ENCODE assay signal across 14 cellular contexts in genomic region chr7:82506702-82507101, GRCh38.
DNase-seq lines count a peak whose midpoint lies in the region; ATAC-seq and TF ChIP-seq lines count a peak whose summit lies in the region.
"Had no signal": no experiment of that assay in that cellular context is flagged by ENCODE, and none has a peak within 500 bp of the region (broad histone marks: within the 10 kb centered on the region; RNA-seq: fewer than 3 reads in every experiment).

No MANE protein-coding gene starts in this region.

- no peaks in the 10 kb centered on the region for H3K79me2 ChIP-seq in SK-N-SH (ENCODE audit: insufficient read depth)

- H3K27me3 ChIP-seq in SK-N-SH (ENCODE audit: insufficient read depth) (no peaks in the 10 kb centered on the region), tibial artery (peaks cover 0 to 4% of the 10 kb centered on the region in 2 donors)

- no peaks in the 10 kb centered on the region for H4K20me1 ChIP-seq in SK-N-SH (ENCODE audit: insufficient read depth)

- no peak overlapping the region for H2AFZ ChIP-seq in SK-N-SH (ENCODE audit: low read depth)

- no peaks in the 10 kb centered on the region for H3K9me2 ChIP-seq in SK-N-SH

- no peak for TF ChIP-seq CTCF in SK-N-SH (IDR thresholded peaks at IDR 0.05)
- no peak for TF ChIP-seq CTCF in WTC11 (IDR thresholded peaks at IDR 0.05)
- TF ChIP-seq CTCF in tibial artery (IDR thresholded peaks at IDR 0.05): no peak

- H3K27ac ChIP-seq in SK-N-SH (ENCODE audit: low read depth in 2 of 2, low read length in 1 of 2) (no peak overlapping the region), tibial artery (no peak overlapping the region)

- POLR2A ChIA-PET in SK-N-SH (lab: Yijun Ruan, JAX): no interaction called here
- POLR2A ChIA-PET in WTC11 (lab: Charles Lee): no interaction called here

- H3K4me3 ChIP-seq in SK-N-SH (ENCODE audit: low read depth in 2 of 2, low read length in 1 of 2) (no peak overlapping the region), tibial artery (no peak overlapping the region)

- H3K4me2 ChIP-seq in SK-N-SH: no peak overlapping the region

- no peak overlapping the region for H3K4me3 Mint-ChIP-seq in WTC11
- H3K4me3 Mint-ChIP-seq: nephron; stimulated activated memory B cell treated with anti-CD40 and anti-IgM and Interleukin-4, amounts not matched to agents 10 μg/mL and 1 μg/mL and 100 μg/mL, for 72 hours had no signal

- no peaks in the 10 kb centered on the region; the same call in none of the 2 replicates for H3K27me3 Mint-ChIP-seq in WTC11 (ENCODE audit: low read depth)
- H3K27me3 Mint-ChIP-seq: stimulated activated memory B cell treated with anti-CD40 and anti-IgM and Interleukin-4, amounts not matched to agents 10 μg/mL and 1 μg/mL and 100 μg/mL, for 72 hours had no signal

- TF ChIP-seq EP300 in SK-N-SH (IDR thresholded peaks at IDR 0.05; ENCODE audit: borderline replicate concordance in 1 of 2, low read depth in 1 of 2, low read length in 1 of 2): no peak

- no peaks in the 10 kb centered on the region for H3F3A ChIP-seq in SK-N-SH (replicated peaks; ENCODE audit: insufficient read depth)

- peaks cover 17% of the 10 kb centered on the region for H3K9me3 Mint-ChIP-seq in WTC11

- H3K36me3 Mint-ChIP-seq in WTC11: peaks cover 4% of the 10 kb centered on the region
- H3K36me3 Mint-ChIP-seq: stimulated activated memory B cell treated with anti-CD40 and anti-IgM and Interleukin-4, amounts not matched to agents 10 μg/mL and 1 μg/mL and 100 μg/mL, for 72 hours had no signal

- TF ChIP-seq RAD21 in SK-N-SH (IDR thresholded peaks at IDR 0.05; ENCODE audit: low read length): no peak

- intact Hi-C loops in tibial artery (cut with DNase I; ENCODE audit: low total_unique reads): no loop called here

- peak overlapping the region; percentile 87; the same call in 1 of the 2 replicates for H3K27ac Mint-ChIP-seq in WTC11
- H3K27ac Mint-ChIP-seq: nephron; stimulated activated memory B cell treated with anti-CD40 and anti-IgM and Interleukin-4, amounts not matched to agents 10 μg/mL and 1 μg/mL and 100 μg/mL, for 72 hours had no signal

- CTCF ChIA-PET in SK-N-SH (lab: Yijun Ruan, JAX): interaction anchor here (0.7 to 2.4 kb wide), 8 partner anchors 9 to 490 kb away, joined by 3 to 13 read pairs (median 4); no protein-coding TSS in a partner anchor
- CTCF ChIA-PET in WTC11 (lab: Charles Lee): interaction anchor here (0.8 to 3.3 kb wide), 8 partner anchors 23 to 344 kb away, joined by 3 to 11 read pairs (median 4); no protein-coding TSS in a partner anchor

- DNase-seq in SK-N-SH (no peak), WTC11 (ENCODE audit: low spot score) (no peak), iPS-NIHi7 (ENCODE audit: extremely low spot score) (peak; percentile 14), tibial artery (peak; percentile 49 to 76), AML-193 (lab: John Stamatoyannopoulos, UW) (no peak), kidney glomerular epithelial cell (lab: John Stamatoyannopoulos, UW) (no peak)
- DNase-seq in central memory CD4-positive, alpha-beta T cell: no peak
- DNase-seq: ACHN; activated CD8-positive, alpha-beta memory T cell treated with anti-CD3 and anti-CD28 coated beads, Interleukin-2, amount 50 U/mL, for 48 hours; GF-D8; NCI-H1694 treated with DMSO at 0.1 percent for 48 hours had no signal

- H3K9me3 ChIP-seq in SK-N-SH (no peaks in the 10 kb centered on the region), tibial artery (no peaks in the 10 kb centered on the region)

- H3K4me1 Mint-ChIP-seq in WTC11: peaks cover 25% of the 10 kb centered on the region
- H3K4me1 Mint-ChIP-seq: nephron; stimulated activated memory B cell treated with anti-CD40 and anti-IgM and Interleukin-4, amounts not matched to agents 10 μg/mL and 1 μg/mL and 100 μg/mL, for 72 hours had no signal

- no peak overlapping the region for H3K9ac ChIP-seq in SK-N-SH

- ATAC-seq in SK-N-SH treated with all-trans-retinoic acid at 6 μM for 48 hours (peak; percentile 58), WTC11 (no peak; the same call in 1 of the 2 replicates)
- ATAC-seq: stimulated activated memory B cell treated with anti-CD40 and anti-IgM and Interleukin-4, amounts not matched to agents 10 μg/mL and 1 μg/mL and 100 μg/mL, for 72 hours had no signal

- whole genome bisulfite sequencing in SK-N-SH (ENCODE audit: low lambda C conversion rate): 71% methylated on average over 9 of the region's 15 CpGs

- no peaks in the 10 kb centered on the region for H3K36me3 ChIP-seq in SK-N-SH (replicated peaks in 1 of 2; ENCODE audit: control insufficient read depth in 1 of 2, insufficient read depth in 2 of 2, low read length in 1 of 2)
- H3K36me3 ChIP-seq in tibial artery: no peaks in the 10 kb centered on the region

- no peaks in the 10 kb centered on the region for H3K4me1 ChIP-seq in SK-N-SH (ENCODE audit: control insufficient read depth in 1 of 2, insufficient read depth in 2 of 2, low read depth in 1 of 2, low read length in 1 of 2)
- H3K4me1 ChIP-seq in tibial artery: peaks cover 0 to 4% (median 0%) of the 10 kb centered on the region in 4 donors

TF ChIP-seq in SK-N-SH treated with all-trans-retinoic acid at 6 μM for 48 hours, 23 proteins besides CTCF, POLR2A, EP300 and RAD21 (continues in another document):
- TF ChIP-seq TSHZ2 (CRISPR knock-in tag; IDR thresholded peaks at IDR 0.05) (no peak), ZNF70 (CRISPR knock-in tag; IDR thresholded peaks at IDR 0.05) (no peak)

TF ChIP-seq in SK-N-SH, 30 proteins besides CTCF, POLR2A, EP300 and RAD21:
- TF ChIP-seq POLR2AphosphoS5 (IDR thresholded peaks at IDR 0.05; ENCODE audit: low read depth, low read length): no peak
- TF ChIP-seq SMC3 (IDR thresholded peaks at IDR 0.05; ENCODE audit: low read depth, low read length): no peak
- TF ChIP-seq MXI1 (IDR thresholded peaks at IDR 0.05; ENCODE audit: low read depth, low read length): no peak
- TF ChIP-seq NRF1 (IDR thresholded peaks at IDR 0.05; ENCODE audit: low read depth, low read length): no peak
- TF ChIP-seq FOXJ3 (CRISPR knock-in tag; IDR thresholded peaks at IDR 0.05): no peak
- no peak for TF ChIP-seq CHD2 (IDR thresholded peaks at IDR 0.05; ENCODE audit: low read length, partially characterized antibody)
- no peak for TF ChIP-seq RFX5 (IDR thresholded peaks at IDR 0.05; ENCODE audit: low read length)
- TF ChIP-seq SIN3A (IDR thresholded peaks at IDR 0.05; ENCODE audit: borderline replicate concordance, low read depth, low read length): no peak
- TF ChIP-seq RXRA (IDR thresholded peaks at IDR 0.05; ENCODE audit: borderline replicate concordance, low read depth): no peak

TF ChIP-seq in WTC11, 78 proteins besides CTCF, POLR2A, EP300 and RAD21:
- no peak for TF ChIP-seq TEAD1 (CRISPR knock-in tag; IDR thresholded peaks at IDR 0.05)
- TF ChIP-seq MXD4 (CRISPR knock-in tag; IDR thresholded peaks at IDR 0.05; ENCODE audit: borderline replicate concordance): no peak
- TF ChIP-seq ATF2 (CRISPR knock-in tag; IDR thresholded peaks at IDR 0.05; ENCODE audit: borderline replicate concordance, low read depth): no peak
- TF ChIP-seq ZNF512 (CRISPR knock-in tag; IDR thresholded peaks at IDR 0.05; ENCODE audit: borderline replicate concordance): no peak
- no peak for TF ChIP-seq E2F4 (CRISPR knock-in tag; IDR thresholded peaks at IDR 0.05; ENCODE audit: borderline replicate concordance, low read depth)
- TF ChIP-seq USF1 (CRISPR knock-in tag; IDR thresholded peaks at IDR 0.05): no peak
- TF ChIP-seq FOXJ3 (CRISPR knock-in tag; IDR thresholded peaks at IDR 0.05; ENCODE audit: borderline replicate concordance): no peak
- no peak for TF ChIP-seq ETV6 (CRISPR knock-in tag; IDR thresholded peaks at IDR 0.05)
TF ChIP-seq in WTC11: peak in this region for 0.

Comparison
In these comparisons a context has a peak if more than half of its experiments do, and no peak if none do; other contexts are left out.
1. DNase-seq: peak in iPS-NIHi7 (single experiment) and tibial artery (2 of 2); none in SK-N-SH (single experiment), WTC11 (single experiment), central memory CD4-positive, alpha-beta T cell (single experiment), AML-193 (0 of 2) and kidney glomerular epithelial cell (single experiment).